1 cellular context compared by ENCODE assay signal in the genomic region with DNA sequence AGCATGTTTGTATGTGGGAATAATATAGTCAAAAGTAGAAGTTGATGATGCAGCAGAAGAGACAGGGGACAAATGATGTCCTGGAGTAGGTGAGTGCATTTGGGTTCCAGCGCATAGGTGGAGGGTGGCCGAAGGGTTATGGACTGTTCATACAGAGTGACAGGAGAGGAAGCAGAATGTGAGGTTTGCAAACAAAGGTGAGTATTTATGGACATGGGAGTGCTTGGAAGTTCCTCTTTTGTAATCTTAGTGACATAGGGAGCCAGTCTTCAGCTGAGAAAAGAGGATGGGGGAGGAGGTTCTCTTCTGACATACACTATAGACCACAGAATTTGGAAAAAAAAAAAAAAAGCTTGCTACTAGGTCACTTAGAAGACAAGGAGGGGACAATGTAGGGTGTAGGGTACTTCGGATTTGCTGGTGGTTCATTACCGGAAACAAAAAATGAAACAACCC.
TF ChIP-seq lines count a peak whose summit lies in the region.

No MANE protein-coding gene starts in this region.

TF ChIP-seq in GM23338, 12 proteins besides CTCF, POLR2A, EP300 and RAD21 (continued from another document):
- TF ChIP-seq, protein P1, sequence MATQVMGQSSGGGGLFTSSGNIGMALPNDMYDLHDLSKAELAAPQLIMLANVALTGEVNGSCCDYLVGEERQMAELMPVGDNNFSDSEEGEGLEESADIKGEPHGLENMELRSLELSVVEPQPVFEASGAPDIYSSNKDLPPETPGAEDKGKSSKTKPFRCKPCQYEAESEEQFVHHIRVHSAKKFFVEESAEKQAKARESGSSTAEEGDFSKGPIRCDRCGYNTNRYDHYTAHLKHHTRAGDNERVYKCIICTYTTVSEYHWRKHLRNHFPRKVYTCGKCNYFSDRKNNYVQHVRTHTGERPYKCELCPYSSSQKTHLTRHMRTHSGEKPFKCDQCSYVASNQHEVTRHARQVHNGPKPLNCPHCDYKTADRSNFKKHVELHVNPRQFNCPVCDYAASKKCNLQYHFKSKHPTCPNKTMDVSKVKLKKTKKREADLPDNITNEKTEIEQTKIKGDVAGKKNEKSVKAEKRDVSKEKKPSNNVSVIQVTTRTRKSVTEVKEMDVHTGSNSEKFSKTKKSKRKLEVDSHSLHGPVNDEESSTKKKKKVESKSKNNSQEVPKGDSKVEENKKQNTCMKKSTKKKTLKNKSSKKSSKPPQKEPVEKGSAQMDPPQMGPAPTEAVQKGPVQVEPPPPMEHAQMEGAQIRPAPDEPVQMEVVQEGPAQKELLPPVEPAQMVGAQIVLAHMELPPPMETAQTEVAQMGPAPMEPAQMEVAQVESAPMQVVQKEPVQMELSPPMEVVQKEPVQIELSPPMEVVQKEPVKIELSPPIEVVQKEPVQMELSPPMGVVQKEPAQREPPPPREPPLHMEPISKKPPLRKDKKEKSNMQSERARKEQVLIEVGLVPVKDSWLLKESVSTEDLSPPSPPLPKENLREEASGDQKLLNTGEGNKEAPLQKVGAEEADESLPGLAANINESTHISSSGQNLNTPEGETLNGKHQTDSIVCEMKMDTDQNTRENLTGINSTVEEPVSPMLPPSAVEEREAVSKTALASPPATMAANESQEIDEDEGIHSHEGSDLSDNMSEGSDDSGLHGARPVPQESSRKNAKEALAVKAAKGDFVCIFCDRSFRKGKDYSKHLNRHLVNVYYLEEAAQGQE (IDR thresholded peaks at IDR 0.05; ENCODE audit: unreplicated experiment): no peak
- no peak for TF ChIP-seq STAT1 (IDR thresholded peaks at IDR 0.05; ENCODE audit: unreplicated experiment)
- no peak for TF ChIP-seq NANOG (IDR thresholded peaks at IDR 0.05; ENCODE audit: borderline replicate concordance)
- no peak for TF ChIP-seq ZNF114 (CRISPR knock-in tag; IDR thresholded peaks at IDR 0.05)
- no peak for TF ChIP-seq EZH2phosphoT487 (IDR thresholded peaks at IDR 0.05; ENCODE audit: unreplicated experiment)
